ENCODE assay signal across 1 cellular context in genomic region chr16:48432136-48432535, GRCh38.
TF ChIP-seq lines count a peak whose summit lies in the region.

No MANE protein-coding gene starts in this region.

TF ChIP-seq in HepG2, 621 proteins besides CTCF, POLR2A, EP300 and RAD21 (continued from another document):
- no peak for TF ChIP-seq ZNF687 (CRISPR knock-in tag; IDR thresholded peaks at IDR 0.05)
